Comparison of ENCODE assay signal across 1 cellular context in genomic region chr1:17004466-17005364, GRCh38.
A peak's percentile ranks its signal among the peaks of the same experiment; 100 is the strongest.
TF ChIP-seq lines count a peak whose summit lies in the region.

No MANE protein-coding gene starts in this region.

TF ChIP-seq in HepG2, 621 proteins besides CTCF, POLR2A, EP300 and RAD21:
- peak; percentile 85 for TF ChIP-seq ZNF629 (CRISPR knock-in tag; conservative IDR thresholded peaks at IDR 0.05)
- no peak for TF ChIP-seq ZNF670 (CRISPR knock-in tag; IDR thresholded peaks at IDR 0.05; ENCODE audit: borderline replicate concordance)
